Comparison of ENCODE assay signal across 20 cellular contexts in genomic region chr3:152611905-152612304, GRCh38.
DNase-seq lines count a peak whose midpoint lies in the region; ATAC-seq and TF ChIP-seq lines count a peak whose summit lies in the region.
"Had no signal": no experiment of that assay in that cellular context is flagged by ENCODE, and none has a peak within 500 bp of the region (broad histone marks: within the 10 kb centered on the region; RNA-seq: fewer than 3 reads in every experiment).

No MANE protein-coding gene starts in this region.

- H4K20me1 ChIP-seq in SK-N-SH (ENCODE audit: insufficient read depth): no peaks in the 10 kb centered on the region
- H4K20me1 ChIP-seq in smooth muscle cell (ENCODE audit: low read depth): no peaks in the 10 kb centered on the region

- ATAC-seq in SK-N-SH treated with all-trans-retinoic acid at 6 μM for 48 hours (no peak), right cardiac atrium (peak; percentile 14 to 51), HG03342 (IDR thresholded peaks at IDR 0.05; ENCODE audit: unreplicated experiment) (no peak)

- H3K36me3 ChIP-seq in SK-N-SH (replicated peaks in 1 of 2; ENCODE audit: control insufficient read depth in 1 of 2, insufficient read depth in 2 of 2, low read length in 1 of 2) (no peaks in the 10 kb centered on the region), smooth muscle cell (ENCODE audit: low read depth) (no peaks in the 10 kb centered on the region)
- H3K36me3 ChIP-seq: BE2C, HAP-1 had no signal

- TF ChIP-seq EP300 in SK-N-SH (IDR thresholded peaks at IDR 0.05; ENCODE audit: borderline replicate concordance in 1 of 2, low read depth in 1 of 2, low read length in 1 of 2): no peak

- H3K79me2 ChIP-seq in SK-N-SH (ENCODE audit: insufficient read depth) (no peaks in the 10 kb centered on the region), smooth muscle cell (ENCODE audit: low read depth) (no peaks in the 10 kb centered on the region)

- no peak for TF ChIP-seq CTCF in SK-N-SH (IDR thresholded peaks at IDR 0.05)
- TF ChIP-seq CTCF in smooth muscle cell (IDR thresholded peaks at IDR 0.05; ENCODE audit: borderline replicate concordance, insufficient read depth, poor library complexity, severe bottlenecking): no peak

- CTCF ChIA-PET in SK-N-SH (lab: Yijun Ruan, JAX): interaction anchor here (0.6 kb wide), 1 partner anchor 98 kb away, joined by 3 read pairs; no protein-coding TSS in a partner anchor

- H3K27me3 ChIP-seq in SK-N-SH (ENCODE audit: insufficient read depth) (peaks cover 6% of the 10 kb centered on the region; the same call in 1 of the 2 replicates), right cardiac atrium (ENCODE audit: control insufficient read depth, insufficient read depth) (no peaks in the 10 kb centered on the region), smooth muscle cell (ENCODE audit: low read depth) (no peaks in the 10 kb centered on the region)
- H3K27me3 ChIP-seq: BE2C had no signal

- POLR2A ChIA-PET in SK-N-SH (lab: Yijun Ruan, JAX): no interaction called here

- H3K27ac ChIP-seq in SK-N-SH (ENCODE audit: low read depth in 2 of 2, low read length in 1 of 2): no peak overlapping the region
- H3K27ac ChIP-seq in cingulate gyrus (ENCODE audit: low read depth, low read length): peak overlapping the region; percentile 62
- H3K27ac ChIP-seq in right cardiac atrium (ENCODE audit: low read length): no peak overlapping the region
- H3K27ac ChIP-seq in smooth muscle cell (ENCODE audit: low read depth): no peak overlapping the region
- H3K27ac ChIP-seq: 22Rv1 had no signal

- no peaks in the 10 kb centered on the region for H3K9me3 ChIP-seq in SK-N-SH
- no peaks in the 10 kb centered on the region for H3K9me3 ChIP-seq in right cardiac atrium (ENCODE audit: control insufficient read depth, low read length)
- no peaks in the 10 kb centered on the region for H3K9me3 ChIP-seq in smooth muscle cell (replicated peaks; ENCODE audit: low read depth)
- H3K9me3 ChIP-seq: BE2C, HAP-1 had no signal

- intact Hi-C loops in right cardiac atrium (cut with DNase I): no loop called here

- H3K4me2 ChIP-seq in SK-N-SH: no peak overlapping the region
- no peak overlapping the region for H3K4me2 ChIP-seq in smooth muscle cell

- H3K9me2 ChIP-seq in SK-N-SH: no peaks in the 10 kb centered on the region

- no peak overlapping the region for H3K9ac ChIP-seq in SK-N-SH
- no peak overlapping the region for H3K9ac ChIP-seq in smooth muscle cell (ENCODE audit: low read depth)

- H2AFZ ChIP-seq in SK-N-SH (ENCODE audit: low read depth) (no peak overlapping the region), smooth muscle cell (ENCODE audit: low read depth) (peak overlapping the region; percentile 43)

- H3F3A ChIP-seq in SK-N-SH (replicated peaks; ENCODE audit: insufficient read depth) (no peaks in the 10 kb centered on the region), smooth muscle cell (ENCODE audit: low read depth) (peaks cover 4% of the 10 kb centered on the region)

- H3K4me1 ChIP-seq in SK-N-SH (ENCODE audit: control insufficient read depth in 1 of 2, insufficient read depth in 2 of 2, low read depth in 1 of 2, low read length in 1 of 2) (no peaks in the 10 kb centered on the region), right cardiac atrium (ENCODE audit: control insufficient read depth, insufficient read depth, low read length) (no peaks in the 10 kb centered on the region), smooth muscle cell (ENCODE audit: low read depth) (no peaks in the 10 kb centered on the region)
- H3K4me1 ChIP-seq: BE2C had no signal

- DNase-seq in SK-N-SH (peak; percentile 10), right cardiac atrium (no peak), smooth muscle cell (lab: John Stamatoyannopoulos, UW; ENCODE audit: unreplicated experiment) (no peak), NCI-H82 treated with DMSO at 0.1 percent for 48 hours (lab: John Stamatoyannopoulos, UW; ENCODE audit: unreplicated experiment) (no peak)
- no peak for DNase-seq in activated CD4-positive, alpha-beta T cell treated with anti-CD3 and anti-CD28 coated beads, Interleukin-2, amount 50 U/mL, for 1 hour
- DNase-seq: BE2C; CD4-positive, alpha-beta T cell; DMS79; IMR-90; Kasumi-1; NCI-H187; NCI-H446; NCI-H69; OCI-M1; RPMI8226 had no signal

- H3K4me3 ChIP-seq in SK-N-SH (ENCODE audit: low read depth in 2 of 2, low read length in 1 of 2) (no peak overlapping the region), right cardiac atrium (ENCODE audit: low read length) (no peak overlapping the region), smooth muscle cell (no peak overlapping the region)
- H3K4me3 ChIP-seq: HAP-1 had no signal

- no peak for TF ChIP-seq RAD21 in SK-N-SH (IDR thresholded peaks at IDR 0.05; ENCODE audit: low read length)

TF ChIP-seq in SK-N-SH, 30 proteins besides CTCF, POLR2A, EP300 and RAD21:
- no peak for TF ChIP-seq GABPA (IDR thresholded peaks at IDR 0.05; ENCODE audit: low read depth)
- no peak for TF ChIP-seq MAX (IDR thresholded peaks at IDR 0.05; ENCODE audit: low read depth)
- TF ChIP-seq TCF12 (IDR thresholded peaks at IDR 0.05): no peak
- no peak for TF ChIP-seq RCOR1 (IDR thresholded peaks at IDR 0.05; ENCODE audit: low read length)
- TF ChIP-seq MXI1 (IDR thresholded peaks at IDR 0.05; ENCODE audit: low read depth, low read length): no peak
- TF ChIP-seq NRF1 (IDR thresholded peaks at IDR 0.05; ENCODE audit: low read depth, low read length): no peak
- no peak for TF ChIP-seq SIN3A (IDR thresholded peaks at IDR 0.05; ENCODE audit: borderline replicate concordance, low read depth, low read length)
- no peak for TF ChIP-seq GATA2 (CRISPR knock-in tag; IDR thresholded peaks at IDR 0.05)
- TF ChIP-seq TAF1 (IDR thresholded peaks at IDR 0.05; ENCODE audit: borderline replicate concordance, low read depth, low read length): no peak
- TF ChIP-seq YY1 (IDR thresholded peaks at IDR 0.05; ENCODE audit: low read depth): no peak
- no peak for TF ChIP-seq NFIC (IDR thresholded peaks at IDR 0.05; ENCODE audit: borderline replicate concordance)
- no peak for TF ChIP-seq USF1 (IDR thresholded peaks at IDR 0.05; ENCODE audit: borderline replicate concordance, low read depth)

TF ChIP-seq in SK-N-SH treated with all-trans-retinoic acid at 6 μM for 48 hours, 23 proteins besides CTCF, POLR2A, EP300 and RAD21:
- TF ChIP-seq ZFP30 (CRISPR knock-in tag; IDR thresholded peaks at IDR 0.05): no peak
- TF ChIP-seq GLIS3 (CRISPR knock-in tag; IDR thresholded peaks at IDR 0.05): no peak
- no peak for TF ChIP-seq RARB (CRISPR knock-in tag; IDR thresholded peaks at IDR 0.05)
- TF ChIP-seq TCF4 (CRISPR knock-in tag; IDR thresholded peaks at IDR 0.05; ENCODE audit: borderline replicate concordance): no peak
- no peak for TF ChIP-seq ZC3H10 (CRISPR knock-in tag; IDR thresholded peaks at IDR 0.05)
- no peak for TF ChIP-seq POU6F1 (CRISPR knock-in tag; IDR thresholded peaks at IDR 0.05; ENCODE audit: borderline replicate concordance, low read depth)
- TF ChIP-seq SNAI2 (CRISPR knock-in tag; IDR thresholded peaks at IDR 0.05): no peak
- TF ChIP-seq CREB5 (CRISPR knock-in tag; IDR thresholded peaks at IDR 0.05; ENCODE audit: low read depth): no peak

Comparison
In these comparisons a context has a peak if more than half of its experiments do, and no peak if none do; other contexts are left out.
1. ATAC-seq: peak in right cardiac atrium (2 of 2); none in SK-N-SH treated with all-trans-retinoic acid at 6 μM for 48 hours (single experiment) and HG03342 (single experiment).